ENCODE assay signal across 38 cellular contexts in genomic region chr10:85720931-85721330, GRCh38.
"Had no signal": no experiment of that assay in that cellular context is flagged by ENCODE, and none has a peak within 500 bp of the region (broad histone marks: within the 10 kb centered on the region; RNA-seq: fewer than 3 reads in every experiment).

No MANE protein-coding gene starts in this region.

- H3K4me3 Mint-ChIP-seq: activated B cell treated with CpG ODN at 0.5 μM for 24 hours; activated CD4-positive, alpha-beta memory T cell treated with anti-CD3 and anti-CD28 coated beads, Interleukin-2, amount 10 ng/mL, durations not matched to agents 7 days and 5 days; activated CD4-positive, alpha-beta T cell treated with anti-CD3 and anti-CD28 coated beads for 36 hours; activated CD4-positive, alpha-beta T cell treated with anti-CD3 and anti-CD28 coated beads, Interleukin-2, amount 10 ng/mL, durations not matched to agents 7 days and 5 days; activated CD8-positive, alpha-beta memory T cell treated with anti-CD3 and anti-CD28 coated beads, Interleukin-2, amount 10 ng/mL, durations not matched to agents 7 days and 5 days; activated CD8-positive, alpha-beta T cell treated with anti-CD3 and anti-CD28 coated beads, Interleukin-2, amount 10 ng/mL, durations not matched to agents 7 days and 5 days; activated naive CD4-positive, alpha-beta T cell treated with anti-CD3 and anti-CD28 coated beads, Interleukin-2, amount 10 ng/mL, durations not matched to agents 7 days and 5 days; activated naive CD4-positive, alpha-beta T cell treated with anti-CD3 and anti-CD28 coated beads, Interleukin-2, amount 50 U/mL, for 24 hours; activated naive CD8-positive, alpha-beta T cell; activated naive CD8-positive, alpha-beta T cell treated with anti-CD3 and anti-CD28 coated beads, Interleukin-2, amount 10 ng/mL, durations not matched to agents 7 days and 5 days; activated naive CD8-positive, alpha-beta T cell treated with anti-CD3 and anti-CD28 coated beads, Interleukin-2, amount 50 U/mL, for 24 hours; activated T-cell treated with anti-CD3 and anti-CD28 coated beads, Interleukin-2, amount 50 U/mL, for 4 hours; activated T-cell treated with anti-CD3 and anti-CD28 coated beads, Interleukin-2, amount 50 U/mL, for 72 hours; activated T-helper 1 cell treated with anti-CD3 and anti-CD28 coated beads, Interleukin-12 subunit alpha, Interleukin-12 subunit beta, Interleukin-2, Interleukin-4 antibody, amounts not matched to agents 30 ng/mL and 10 ng/mL and 1 ng/mL, durations not matched to agents 14 hours and 24 hours and 36 hours; brain; central memory CD8-positive, alpha-beta T cell; T-helper 1 cell treated with Interleukin-12 subunit alpha and Interleukin-12 subunit beta and Interleukin-4 antibody, amounts not matched to agents 30 μg/mL and 1 μg/mL, for 36 hours; T-helper 2 cell treated with Interferon-gamma antibody and Interleukin-4, amounts not matched to agents 5 μg/mL and 100 μg/mL, for 36 hours had no signal

- H3K27me3 Mint-ChIP-seq: activated B cell treated with CpG ODN at 0.5 μM for 24 hours; activated CD4-positive, alpha-beta memory T cell treated with anti-CD3 and anti-CD28 coated beads, Interleukin-2, amount 10 ng/mL, durations not matched to agents 7 days and 5 days; activated CD4-positive, alpha-beta T cell treated with anti-CD3 and anti-CD28 coated beads for 36 hours; activated CD4-positive, alpha-beta T cell treated with anti-CD3 and anti-CD28 coated beads, Interleukin-2, amount 10 ng/mL, durations not matched to agents 7 days and 5 days; activated naive CD4-positive, alpha-beta T cell treated with anti-CD3 and anti-CD28 coated beads, Interleukin-2, amount 10 ng/mL, durations not matched to agents 7 days and 5 days; activated naive CD4-positive, alpha-beta T cell treated with anti-CD3 and anti-CD28 coated beads, Interleukin-2, amount 50 U/mL, for 24 hours; activated naive CD8-positive, alpha-beta T cell treated with anti-CD3 and anti-CD28 coated beads, Interleukin-2, amount 10 ng/mL, durations not matched to agents 7 days and 5 days; brain; central memory CD8-positive, alpha-beta T cell had no signal

- H3K27ac ChIP-seq: ascending aorta, cardiac muscle cell, VCaP had no signal

- H3K4me1 ChIP-seq: ascending aorta had no signal

- H3K36me3 ChIP-seq: ascending aorta, cardiac muscle cell had no signal

- H3K36me3 Mint-ChIP-seq: activated CD8-positive, alpha-beta memory T cell treated with anti-CD3 and anti-CD28 coated beads, Interleukin-2, amount 10 ng/mL, durations not matched to agents 7 days and 5 days; activated naive CD4-positive, alpha-beta T cell treated with anti-CD3 and anti-CD28 coated beads, Interleukin-2, amount 10 ng/mL, durations not matched to agents 7 days and 5 days; activated naive CD4-positive, alpha-beta T cell treated with anti-CD3 and anti-CD28 coated beads, Interleukin-2, amount 50 U/mL, for 24 hours; activated naive CD8-positive, alpha-beta T cell; activated naive CD8-positive, alpha-beta T cell treated with anti-CD3 and anti-CD28 coated beads, Interleukin-2, amount 10 ng/mL, durations not matched to agents 7 days and 5 days had no signal

- ATAC-seq: activated CD4-positive, alpha-beta T cell treated with anti-CD3 and anti-CD28 coated beads for 36 hours; activated CD8-positive, alpha-beta memory T cell treated with anti-CD3 and anti-CD28 coated beads, Interleukin-2, amount 10 ng/mL, durations not matched to agents 7 days and 5 days; activated CD8-positive, alpha-beta T cell treated with anti-CD3 and anti-CD28 coated beads, Interleukin-2, amount 10 ng/mL, durations not matched to agents 7 days and 5 days; activated naive CD8-positive, alpha-beta T cell treated with anti-CD3 and anti-CD28 coated beads, Interleukin-2, amount 50 U/mL, for 24 hours; activated T-cell treated with anti-CD3 and anti-CD28 coated beads, Interleukin-2, amount 50 U/mL, for 4 hours; activated T-cell treated with anti-CD3 and anti-CD28 coated beads, Interleukin-2, amount 50 U/mL, for 72 hours had no signal

- H3K27me3 ChIP-seq: ascending aorta, cardiac muscle cell had no signal

- H3K9me3 ChIP-seq: ascending aorta had no signal

- FAIRE-seq: TTC549 had no signal

- H3K27ac Mint-ChIP-seq: activated B cell treated with CpG ODN at 0.5 μM for 24 hours; activated CD4-positive, alpha-beta memory T cell treated with anti-CD3 and anti-CD28 coated beads, Interleukin-2, amount 10 ng/mL, durations not matched to agents 7 days and 5 days; activated CD4-positive, alpha-beta T cell treated with anti-CD3 and anti-CD28 coated beads for 36 hours; activated CD4-positive, alpha-beta T cell treated with anti-CD3 and anti-CD28 coated beads, Interleukin-2, amount 10 ng/mL, durations not matched to agents 7 days and 5 days; activated CD8-positive, alpha-beta memory T cell treated with anti-CD3 and anti-CD28 coated beads, Interleukin-2, amount 10 ng/mL, durations not matched to agents 7 days and 5 days; activated CD8-positive, alpha-beta T cell treated with anti-CD3 and anti-CD28 coated beads, Interleukin-2, amount 10 ng/mL, durations not matched to agents 7 days and 5 days; activated naive CD4-positive, alpha-beta T cell treated with anti-CD3 and anti-CD28 coated beads, Interleukin-2, amount 10 ng/mL, durations not matched to agents 7 days and 5 days; activated naive CD4-positive, alpha-beta T cell treated with anti-CD3 and anti-CD28 coated beads, Interleukin-2, amount 50 U/mL, for 24 hours; activated naive CD8-positive, alpha-beta T cell; activated naive CD8-positive, alpha-beta T cell treated with anti-CD3 and anti-CD28 coated beads, Interleukin-2, amount 10 ng/mL, durations not matched to agents 7 days and 5 days; activated naive CD8-positive, alpha-beta T cell treated with anti-CD3 and anti-CD28 coated beads, Interleukin-2, amount 50 U/mL, for 24 hours; activated T-cell treated with anti-CD3 and anti-CD28 coated beads, Interleukin-2, amount 50 U/mL, for 72 hours; activated T-helper 1 cell treated with anti-CD3 and anti-CD28 coated beads, Interleukin-12 subunit alpha, Interleukin-12 subunit beta, Interleukin-2, Interleukin-4 antibody, amounts not matched to agents 30 ng/mL and 10 ng/mL and 1 ng/mL, durations not matched to agents 14 hours and 24 hours and 36 hours; activated T-helper 2 cell treated with anti-CD3 and anti-CD28 coated beads, Interferon-gamma antibody, Interleukin-2, Interleukin-4, amounts not matched to agents 10 μg/mL and 5 μg/mL and 100 μg/mL, durations not matched to agents 14 hours and 24 hours and 36 hours; T-helper 1 cell treated with Interleukin-12 subunit alpha and Interleukin-12 subunit beta and Interleukin-4 antibody, amounts not matched to agents 30 μg/mL and 1 μg/mL, for 36 hours; T-helper 2 cell treated with Interferon-gamma antibody and Interleukin-4, amounts not matched to agents 5 μg/mL and 100 μg/mL, for 36 hours had no signal

- H3K9me3 Mint-ChIP-seq: activated B cell treated with CpG ODN at 0.5 μM for 24 hours; activated CD4-positive, alpha-beta memory T cell treated with anti-CD3 and anti-CD28 coated beads, Interleukin-2, amount 10 ng/mL, durations not matched to agents 7 days and 5 days; activated CD4-positive, alpha-beta T cell treated with anti-CD3 and anti-CD28 coated beads, Interleukin-2, amount 10 ng/mL, durations not matched to agents 7 days and 5 days; activated naive CD4-positive, alpha-beta T cell treated with anti-CD3 and anti-CD28 coated beads, Interleukin-2, amount 10 ng/mL, durations not matched to agents 7 days and 5 days; activated naive CD4-positive, alpha-beta T cell treated with anti-CD3 and anti-CD28 coated beads, Interleukin-2, amount 50 U/mL, for 24 hours; activated naive CD8-positive, alpha-beta T cell treated with anti-CD3 and anti-CD28 coated beads, Interleukin-2, amount 10 ng/mL, durations not matched to agents 7 days and 5 days; activated naive CD8-positive, alpha-beta T cell treated with anti-CD3 and anti-CD28 coated beads, Interleukin-2, amount 50 U/mL, for 24 hours; activated T-cell treated with anti-CD3 and anti-CD28 coated beads, Interleukin-2, amount 50 U/mL, for 4 hours; activated T-cell treated with anti-CD3 and anti-CD28 coated beads, Interleukin-2, amount 50 U/mL, for 72 hours; activated T-helper 1 cell treated with anti-CD3 and anti-CD28 coated beads, Interleukin-12 subunit alpha, Interleukin-12 subunit beta, Interleukin-2, Interleukin-4 antibody, amounts not matched to agents 30 ng/mL and 10 ng/mL and 1 ng/mL, durations not matched to agents 14 hours and 24 hours and 36 hours; activated T-helper 2 cell treated with anti-CD3 and anti-CD28 coated beads, Interferon-gamma antibody, Interleukin-2, Interleukin-4, amounts not matched to agents 10 μg/mL and 5 μg/mL and 100 μg/mL, durations not matched to agents 14 hours and 24 hours and 36 hours; brain; central memory CD8-positive, alpha-beta T cell; T-helper 1 cell treated with Interleukin-12 subunit alpha and Interleukin-12 subunit beta and Interleukin-4 antibody, amounts not matched to agents 30 μg/mL and 1 μg/mL, for 36 hours; T-helper 2 cell treated with Interferon-gamma antibody and Interleukin-4, amounts not matched to agents 5 μg/mL and 100 μg/mL, for 36 hours had no signal

- H3K4me1 Mint-ChIP-seq: activated B cell treated with CpG ODN at 0.5 μM for 24 hours; activated CD4-positive, alpha-beta memory T cell treated with anti-CD3 and anti-CD28 coated beads, Interleukin-2, amount 10 ng/mL, durations not matched to agents 7 days and 5 days; activated CD4-positive, alpha-beta T cell treated with anti-CD3 and anti-CD28 coated beads for 36 hours; activated CD4-positive, alpha-beta T cell treated with anti-CD3 and anti-CD28 coated beads, Interleukin-2, amount 10 ng/mL, durations not matched to agents 7 days and 5 days; activated CD8-positive, alpha-beta memory T cell treated with anti-CD3 and anti-CD28 coated beads, Interleukin-2, amount 10 ng/mL, durations not matched to agents 7 days and 5 days; activated naive CD4-positive, alpha-beta T cell treated with anti-CD3 and anti-CD28 coated beads, Interleukin-2, amount 10 ng/mL, durations not matched to agents 7 days and 5 days; activated naive CD4-positive, alpha-beta T cell treated with anti-CD3 and anti-CD28 coated beads, Interleukin-2, amount 50 U/mL, for 24 hours; activated naive CD8-positive, alpha-beta T cell treated with anti-CD3 and anti-CD28 coated beads, Interleukin-2, amount 10 ng/mL, durations not matched to agents 7 days and 5 days; activated naive CD8-positive, alpha-beta T cell treated with anti-CD3 and anti-CD28 coated beads, Interleukin-2, amount 50 U/mL, for 24 hours; brain; central memory CD8-positive, alpha-beta T cell had no signal

- DNase-seq: activated B cell treated with CpG ODN at 0.5 μM for 24 hours; activated CD4-positive, alpha-beta memory T cell treated with anti-CD3 and anti-CD28 coated beads, Interleukin-2, amount 10 ng/mL, durations not matched to agents 7 days and 5 days; activated CD4-positive, alpha-beta T cell treated with anti-CD3 and anti-CD28 coated beads for 1 hour; activated CD4-positive, alpha-beta T cell treated with anti-CD3 and anti-CD28 coated beads for 36 hours; activated CD4-positive, alpha-beta T cell treated with anti-CD3 and anti-CD28 coated beads for 48 hours; activated CD4-positive, alpha-beta T cell treated with anti-CD3 and anti-CD28 coated beads, Interleukin-2, amount 10 ng/mL, durations not matched to agents 7 days and 5 days; activated CD4-positive, alpha-beta T cell treated with anti-CD3 and anti-CD28 coated beads, Interleukin-2, amount 50 U/mL, for 48 hours; activated CD8-positive, alpha-beta memory T cell treated with anti-CD3 and anti-CD28 coated beads for 24 hours; activated CD8-positive, alpha-beta memory T cell treated with anti-CD3 and anti-CD28 coated beads, Interleukin-2, amount 10 ng/mL, durations not matched to agents 7 days and 5 days; activated CD8-positive, alpha-beta T cell treated with anti-CD3 and anti-CD28 coated beads, Interleukin-2, amount 10 ng/mL, durations not matched to agents 7 days and 5 days; activated effector memory CD4-positive, alpha-beta T cell treated with Interleukin-2 at 50 U/mL for 16 hours; activated gamma-delta T cell; activated naive CD4-positive, alpha-beta T cell treated with anti-CD3 and anti-CD28 coated beads, Interleukin-2, amount 10 ng/mL, durations not matched to agents 7 days and 5 days; activated naive CD4-positive, alpha-beta T cell treated with Interleukin-2 at 50 U/mL for 16 hours; activated naive CD8-positive, alpha-beta T cell treated with anti-CD3 and anti-CD28 coated beads, Interleukin-2, amount 10 ng/mL, durations not matched to agents 7 days and 5 days; activated naive CD8-positive, alpha-beta T cell treated with anti-CD3 and anti-CD28 coated beads, Interleukin-2, amount 50 U/mL, for 24 hours; activated T-cell treated with anti-CD3 and anti-CD28 coated beads for 4 hours; activated T-cell treated with anti-CD3 and anti-CD28 coated beads, Interleukin-2, amount 50 U/mL, for 1 hour; activated T-cell treated with anti-CD3 and anti-CD28 coated beads, Interleukin-2, amount 50 U/mL, for 4 hours; activated T-cell treated with anti-CD3 and anti-CD28 coated beads, Interleukin-2, amount 50 U/mL, for 72 hours; amygdala; anterior cingulate cortex; caudate nucleus; T-helper 1 cell; T-helper 2 cell; T-helper 9 cell had no signal

- H3K4me3 ChIP-seq: ascending aorta, cardiac muscle cell had no signal
